ENCODE assay signal across 8 cellular contexts in the genomic region with DNA sequence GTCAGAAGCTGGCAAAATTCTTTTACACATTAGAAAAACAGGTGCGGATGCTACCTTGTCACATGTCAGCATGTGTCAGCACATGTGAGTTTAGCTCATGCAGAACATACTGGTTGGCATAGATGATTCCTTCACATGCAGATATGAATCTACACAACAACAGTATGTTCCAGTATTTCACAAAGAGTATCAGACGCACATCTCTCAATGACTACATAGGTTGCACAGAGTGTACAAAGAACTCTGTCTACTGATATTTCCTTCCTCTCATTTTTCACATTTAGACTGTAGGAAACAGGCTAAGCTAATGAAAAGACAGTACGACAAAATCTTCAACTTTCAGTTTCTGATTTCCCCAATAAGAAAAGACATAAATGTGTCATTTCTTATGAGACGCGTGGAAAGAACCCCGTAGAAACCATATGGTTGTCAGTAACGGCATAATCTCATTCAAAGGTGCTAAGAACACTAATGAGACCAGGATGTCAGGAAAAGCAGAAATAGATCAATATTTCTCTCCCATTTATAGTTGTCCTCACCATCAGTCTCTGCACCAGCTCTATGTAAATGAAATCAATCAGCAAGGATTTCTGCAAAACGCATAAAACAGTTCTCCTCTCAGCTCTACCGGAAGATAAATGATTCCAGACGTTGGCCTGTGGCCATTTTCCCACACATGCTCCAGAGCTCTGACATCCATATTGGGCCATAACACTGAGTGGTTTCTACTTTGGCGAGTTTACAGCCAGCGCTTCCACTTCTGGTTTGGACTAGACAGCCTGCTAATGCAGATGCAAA.
DNase-seq lines count a peak whose midpoint lies in the region; ATAC-seq, FAIRE-seq and TF ChIP-seq lines count a peak whose summit lies in the region.

No MANE protein-coding gene starts in this region.

- no peak for ATAC-seq in HG02938 (IDR thresholded peaks at IDR 0.05; ENCODE audit: unreplicated experiment)

- 9% methylated on average over 12 of the region's 12 CpGs for WGBS in tibial nerve, 2 donors

- H3K4me1 ChIP-seq in kidney (ENCODE audit: control insufficient read depth in 1 of 2, insufficient read depth in 1 of 2, low read depth in 1 of 2, low read length in 2 of 2), result peaks cover 14 to 29% of the 10 kb centered on the region in 2 donors
- peaks cover 0 to 99% (median 43%) of the 10 kb centered on the region in 4 donors for H3K4me1 ChIP-seq in tibial nerve

- H3K4me1 Mint-ChIP-seq in activated CD4-positive, alpha-beta T cell treated with anti-CD3 and anti-CD28 coated beads, Interleukin-2, amount 10 ng/mL, durations not matched to agents 24 days and 14 days, result peaks cover 49% of the 10 kb centered on the region
- H3K4me1 Mint-ChIP-seq in activated T-helper 2 cell treated with anti-CD3 and anti-CD28 coated beads, Interferon-gamma antibody, Interleukin-2, Interleukin-4, amounts not matched to agents 10 μg/mL and 5 μg/mL and 100 μg/mL, durations not matched to agents 14 hours and 24 hours and 36 hours (ENCODE audit: low read depth), result peaks cover 45% of the 10 kb centered on the region

- TF ChIP-seq CTCF in kidney (IDR thresholded peaks at IDR 0.05; ENCODE audit: borderline replicate concordance, extremely low read depth, insufficient read depth) (no peak), tibial nerve (IDR thresholded peaks at IDR 0.05) (no peak)

- no peak for DNase-seq in activated CD4-positive, alpha-beta T cell treated with anti-CD3 and anti-CD28 coated beads, Interleukin-2, amount 10 ng/mL, durations not matched to agents 24 days and 14 days
- no peak for DNase-seq in activated CD4-positive, alpha-beta T cell treated with anti-CD3 and anti-CD28 coated beads for 4 hours
- DNase-seq in activated T-helper 2 cell treated with anti-CD3 and anti-CD28 coated beads, Interferon-gamma antibody, Interleukin-2, Interleukin-4, amounts not matched to agents 10 μg/mL and 5 μg/mL and 100 μg/mL, durations not matched to agents 14 hours and 24 hours and 36 hours (ENCODE audit: low spot score), result no peak
- DNase-seq in kidney (no peak), tibial nerve (ENCODE audit: low spot score in 2 of 2) (peak; percentile 53 to 73), NCI-H774 (lab: John Stamatoyannopoulos, UW) (no peak), hippocampal formation (lab: John Stamatoyannopoulos, UW) (no peak)

- H3K9me3 ChIP-seq in kidney (ENCODE audit: control insufficient read depth in 1 of 2, low read length in 2 of 2), result no peaks in the 10 kb centered on the region
- no peaks in the 10 kb centered on the region for H3K9me3 ChIP-seq in tibial nerve

- H3K9me3 Mint-ChIP-seq in activated CD4-positive, alpha-beta T cell treated with anti-CD3 and anti-CD28 coated beads, Interleukin-2, amount 10 ng/mL, durations not matched to agents 24 days and 14 days, result peaks cover 6% of the 10 kb centered on the region
- H3K9me3 Mint-ChIP-seq in activated T-helper 2 cell treated with anti-CD3 and anti-CD28 coated beads, Interferon-gamma antibody, Interleukin-2, Interleukin-4, amounts not matched to agents 10 μg/mL and 5 μg/mL and 100 μg/mL, durations not matched to agents 14 hours and 24 hours and 36 hours, result no peaks in the 10 kb centered on the region

- H3K36me3 Mint-ChIP-seq in activated CD4-positive, alpha-beta T cell treated with anti-CD3 and anti-CD28 coated beads, Interleukin-2, amount 10 ng/mL, durations not matched to agents 24 days and 14 days (ENCODE audit: low read depth), result peaks cover 8% of the 10 kb centered on the region
- H3K36me3 Mint-ChIP-seq in activated T-helper 2 cell treated with anti-CD3 and anti-CD28 coated beads, Interferon-gamma antibody, Interleukin-2, Interleukin-4, amounts not matched to agents 10 μg/mL and 5 μg/mL and 100 μg/mL, durations not matched to agents 14 hours and 24 hours and 36 hours (ENCODE audit: low read depth), result no peaks in the 10 kb centered on the region

- TF ChIP-seq POLR2A in tibial nerve (IDR thresholded peaks at IDR 0.05), result no peak

- no peaks in the 10 kb centered on the region for H3K27me3 Mint-ChIP-seq in activated CD4-positive, alpha-beta T cell treated with anti-CD3 and anti-CD28 coated beads, Interleukin-2, amount 10 ng/mL, durations not matched to agents 24 days and 14 days
- H3K27me3 Mint-ChIP-seq in activated T-helper 2 cell treated with anti-CD3 and anti-CD28 coated beads, Interferon-gamma antibody, Interleukin-2, Interleukin-4, amounts not matched to agents 10 μg/mL and 5 μg/mL and 100 μg/mL, durations not matched to agents 14 hours and 24 hours and 36 hours (ENCODE audit: low read depth), result no peaks in the 10 kb centered on the region

- FAIRE-seq in kidney (lab: Jason Lieb, UNC), result no peak

- no peaks in the 10 kb centered on the region for H3K27me3 ChIP-seq in tibial nerve

- H3K9ac ChIP-seq in kidney (ENCODE audit: low read length in 2 of 2), result peak overlapping the region; percentile 15 to 62

- H3K4me3 Mint-ChIP-seq in activated CD4-positive, alpha-beta T cell treated with anti-CD3 and anti-CD28 coated beads, Interleukin-2, amount 10 ng/mL, durations not matched to agents 24 days and 14 days, result peak overlapping the region; percentile 82
- peak overlapping the region; percentile 66 for H3K4me3 Mint-ChIP-seq in activated T-helper 2 cell treated with anti-CD3 and anti-CD28 coated beads, Interferon-gamma antibody, Interleukin-2, Interleukin-4, amounts not matched to agents 10 μg/mL and 5 μg/mL and 100 μg/mL, durations not matched to agents 14 hours and 24 hours and 36 hours (ENCODE audit: low read depth)

- H3K4me3 ChIP-seq in kidney (ENCODE audit: low read length in 2 of 2), result peak overlapping the region; percentile 53 to 59
- H3K4me3 ChIP-seq in tibial nerve, result peak overlapping the region; percentile 21 to 42 (median 24)

- H3K27ac ChIP-seq in kidney (ENCODE audit: low read depth in 2 of 2, low read length in 2 of 2), result peak overlapping the region; percentile 64 to 82
- H3K27ac ChIP-seq in tibial nerve, result peak overlapping the region; percentile 69 to 87 (median 82)

- peak overlapping the region; percentile 87 for H3K27ac Mint-ChIP-seq in activated CD4-positive, alpha-beta T cell treated with anti-CD3 and anti-CD28 coated beads, Interleukin-2, amount 10 ng/mL, durations not matched to agents 24 days and 14 days
- peak overlapping the region; percentile 76 for H3K27ac Mint-ChIP-seq in activated T-helper 2 cell treated with anti-CD3 and anti-CD28 coated beads, Interferon-gamma antibody, Interleukin-2, Interleukin-4, amounts not matched to agents 10 μg/mL and 5 μg/mL and 100 μg/mL, durations not matched to agents 14 hours and 24 hours and 36 hours

- TF ChIP-seq EP300 in tibial nerve (IDR thresholded peaks at IDR 0.05), result peak in 1 of 2 donors; percentile 78

- H3K36me3 ChIP-seq in kidney (ENCODE audit: control insufficient read depth in 1 of 2, insufficient read depth in 2 of 2, low read length in 2 of 2) (no peaks in the 10 kb centered on the region), tibial nerve (no peaks in the 10 kb centered on the region)

- intact Hi-C loops in activated CD4-positive, alpha-beta T cell treated with anti-CD3 and anti-CD28 coated beads, Interleukin-2, amount 10 ng/mL, durations not matched to agents 24 days and 14 days (cut with micrococcal nuclease), result loop anchor here (1.0 to 10.0 kb wide), 6 partner anchors 11 to 620 kb away; a partner anchor contains a TSS
- intact Hi-C loops in activated T-helper 2 cell treated with anti-CD3 and anti-CD28 coated beads, Interferon-gamma antibody, Interleukin-2, Interleukin-4, amounts not matched to agents 10 μg/mL and 5 μg/mL and 100 μg/mL, durations not matched to agents 14 hours and 24 hours and 36 hours (cut with micrococcal nuclease), result loop anchor here (1.0 to 5.0 kb wide), 3 partner anchors 16 to 338 kb away; no protein-coding TSS in a partner anchor
- intact Hi-C loops in kidney (cut with DNase I), result no loop called here

Comparison
In these comparisons a context has a peak if more than half of its experiments do, and no peak if none do; other contexts are left out.
1. DNase-seq: peak in tibial nerve (2 of 2); none in activated CD4-positive, alpha-beta T cell treated with anti-CD3 and anti-CD28 coated beads, Interleukin-2, amount 10 ng/mL, durations not matched to agents 24 days and 14 days (single experiment), activated CD4-positive, alpha-beta T cell treated with anti-CD3 and anti-CD28 coated beads for 4 hours (0 of 2), activated T-helper 2 cell treated with anti-CD3 and anti-CD28 coated beads, Interferon-gamma antibody, Interleukin-2, Interleukin-4, amounts not matched to agents 10 μg/mL and 5 μg/mL and 100 μg/mL, durations not matched to agents 14 hours and 24 hours and 36 hours (single experiment), kidney (single experiment), NCI-H774 (single experiment) and hippocampal formation (0 of 2).